Comparison of ENCODE assay signal across 8 cellular contexts in genomic region chrX:71366674-71367256, GRCh38. TPM values are rescaled to one million over a fixed set of nuclear protein-coding genes. Genes with fewer than 3 reads are reported as not detected.
DNase-seq lines count a peak whose midpoint lies in the region; ATAC-seq and TF ChIP-seq lines count a peak whose summit lies in the region.

No MANE protein-coding gene starts in this region.

- peaks cover 2% of the 10 kb centered on the region for H3K4me1 ChIP-seq in fibroblast of lung (ENCODE audit: control insufficient read depth, extremely low read depth, insufficient read depth, low read length)
- H3K4me1 ChIP-seq in vagina, result peaks cover 21% of the 10 kb centered on the region

- peaks cover 16 to 17% of the 10 kb centered on the region in 2 donors for H3K36me3 Mint-ChIP-seq in activated T-cell treated with anti-CD3 and anti-CD28 coated beads, Interleukin-2, amount 50 U/mL, for 72 hours (ENCODE audit: insufficient read depth in 2 of 2)
- H3K36me3 Mint-ChIP-seq in natural killer cell treated with Interleukin-12 subunit alpha and Interleukin-12 subunit beta and Interleukin-15 and Interleukin-18, amount 100 ng/mL, for 72 hours, result peaks cover 13% of the 10 kb centered on the region

- H3K27me3 ChIP-seq in fibroblast of lung (ENCODE audit: control insufficient read depth, insufficient read depth, low read length), result no peaks in the 10 kb centered on the region
- H3K27me3 ChIP-seq in vagina, result no peaks in the 10 kb centered on the region

- no peaks in the 10 kb centered on the region for H3K9me3 ChIP-seq in fibroblast of lung (ENCODE audit: control insufficient read depth, insufficient read depth, low read depth, low read length)
- H3K9me3 ChIP-seq in vagina, result no peaks in the 10 kb centered on the region

- no peaks in the 10 kb centered on the region for H3K9me3 Mint-ChIP-seq in activated T-cell treated with anti-CD3 and anti-CD28 coated beads, Interleukin-2, amount 50 U/mL, for 72 hours
- no peaks in the 10 kb centered on the region for H3K9me3 Mint-ChIP-seq in natural killer cell treated with Interleukin-12 subunit alpha and Interleukin-12 subunit beta and Interleukin-15 and Interleukin-18, amount 100 ng/mL, for 72 hours

- H3K27me3 Mint-ChIP-seq in activated T-cell treated with anti-CD3 and anti-CD28 coated beads, Interleukin-2, amount 50 U/mL, for 72 hours (ENCODE audit: low read depth), result no peaks in the 10 kb centered on the region
- no peaks in the 10 kb centered on the region for H3K27me3 Mint-ChIP-seq in natural killer cell treated with Interleukin-12 subunit alpha and Interleukin-12 subunit beta and Interleukin-15 and Interleukin-18, amount 100 ng/mL, for 72 hours

- H3K27ac Mint-ChIP-seq in activated T-cell treated with anti-CD3 and anti-CD28 coated beads, Interleukin-2, amount 50 U/mL, for 72 hours, result peak overlapping the region; percentile 96
- H3K27ac Mint-ChIP-seq in natural killer cell treated with Interleukin-12 subunit alpha and Interleukin-12 subunit beta and Interleukin-15 and Interleukin-18, amount 100 ng/mL, for 72 hours, result peak overlapping the region; percentile 88 to 89

- H3K4me3 ChIP-seq in NB4 (ENCODE audit: low read depth, low read length) (peak overlapping the region; percentile 93), fibroblast of lung (replicated peaks in 1 of 4; ENCODE audit: control extremely low read depth in 1 of 4, insufficient read depth in 1 of 4, low read depth in 3 of 4, low read length in 4 of 4) (peak overlapping the region; percentile 68 to 84 (median 73)), vagina (peak overlapping the region; percentile 51 to 63)

- H3K4me3 Mint-ChIP-seq in activated T-cell treated with anti-CD3 and anti-CD28 coated beads, Interleukin-2, amount 50 U/mL, for 72 hours, result peak overlapping the region; percentile 97 to 99
- peak overlapping the region; percentile 94 for H3K4me3 Mint-ChIP-seq in natural killer cell treated with Interleukin-12 subunit alpha and Interleukin-12 subunit beta and Interleukin-15 and Interleukin-18, amount 100 ng/mL, for 72 hours

- H3K79me2 ChIP-seq in fibroblast of lung (ENCODE audit: control insufficient read depth, insufficient read depth, low read length), result peaks cover 27% of the 10 kb centered on the region

- H2AFZ ChIP-seq in fibroblast of lung (ENCODE audit: low read length), result peak overlapping the region; percentile 26

- DNase-seq in AG20443 (ENCODE audit: low spot score), result peak; percentile 37
- DNase-seq in NB4 (ENCODE audit: low read depth), result peak; percentile 60
- DNase-seq in activated T-cell treated with anti-CD3 and anti-CD28 coated beads, Interleukin-2, amount 50 U/mL, for 72 hours, result peak; percentile 25 to 28
- peak; percentile 27 to 29 for DNase-seq in fibroblast of lung (ENCODE audit: low read depth in 2 of 2)
- DNase-seq in natural killer cell treated with Interleukin-12 subunit alpha and Interleukin-12 subunit beta and Interleukin-15 and Interleukin-18, amount 100 ng/mL, for 72 hours (ENCODE audit: low spot score), result no peak
- no peak for DNase-seq in vagina (ENCODE audit: extremely low spot score in 2 of 2)

- intact Hi-C loops in vagina (cut with DNase I), result loop anchor here (2.0 kb wide), 1 partner anchor 114 kb away; no protein-coding TSS in a partner anchor

- peak overlapping the region; percentile 94 for H3K27ac ChIP-seq in fibroblast of lung (ENCODE audit: insufficient read depth, low read length)
- peak overlapping the region; percentile 74 for H3K27ac ChIP-seq in vagina

- peak overlapping the region; percentile 82 for H3K4me2 ChIP-seq in fibroblast of lung (ENCODE audit: extremely low read depth, insufficient read depth, low read length)

- ATAC-seq in GM19452 (IDR thresholded peaks at IDR 0.05; ENCODE audit: unreplicated experiment) (peak; percentile 5), GM21390 (IDR thresholded peaks at IDR 0.05; ENCODE audit: unreplicated experiment) (no peak)
- ATAC-seq in activated T-cell treated with anti-CD3 and anti-CD28 coated beads, Interleukin-2, amount 50 U/mL, for 72 hours (replicated peaks in 1 of 2), result no peak
- ATAC-seq in natural killer cell treated with Interleukin-12 subunit alpha and Interleukin-12 subunit beta and Interleukin-15 and Interleukin-18, amount 100 ng/mL, for 72 hours, result no peak

- H3K36me3 ChIP-seq in fibroblast of lung (ENCODE audit: control insufficient read depth, insufficient read depth, low read length) (no peaks in the 10 kb centered on the region), vagina (no peaks in the 10 kb centered on the region)

- H4K20me1 ChIP-seq in fibroblast of lung (ENCODE audit: control insufficient read depth, extremely low read depth, insufficient read depth, low read length), result no peaks in the 10 kb centered on the region

- TF ChIP-seq POLR2A in NB4 (IDR thresholded peaks at IDR 0.05; ENCODE audit: extremely low read depth, insufficient read length) (no peak), vagina (IDR thresholded peaks at IDR 0.05) (no peak)

- TF ChIP-seq CTCF in NB4 (IDR thresholded peaks at IDR 0.05; ENCODE audit: low read depth, low read length) (no peak), fibroblast of lung (conservative IDR thresholded peaks at IDR 0.05 in 1 of 2, IDR thresholded peaks at IDR 0.05 in 1 of 2; ENCODE audit: low read depth in 1 of 2, low read length in 2 of 2) (no peak), vagina (IDR thresholded peaks at IDR 0.05) (no peak)

- H3K4me1 Mint-ChIP-seq in activated T-cell treated with anti-CD3 and anti-CD28 coated beads, Interleukin-2, amount 50 U/mL, for 72 hours (ENCODE audit: low read depth), result peaks cover 32% of the 10 kb centered on the region
- H3K4me1 Mint-ChIP-seq in natural killer cell treated with Interleukin-12 subunit alpha and Interleukin-12 subunit beta and Interleukin-15 and Interleukin-18, amount 100 ng/mL, for 72 hours (ENCODE audit: low read depth in 2 of 2), result peaks cover 25 to 38% of the 10 kb centered on the region in 2 donors

- H3K9ac ChIP-seq in fibroblast of lung (ENCODE audit: insufficient read depth, low read length), result peak overlapping the region; percentile 86

RNA-seq across cellular contexts. Expression of gene TAF1, which starts 0.6 kb away (rescaled TPM):
- 10 to 100 TPM; 51.5 to 59.3 TPM for total RNA-seq in activated T-cell treated with anti-CD3 and anti-CD28 coated beads, Interleukin-2, amount 50 U/mL, for 72 hours
- total RNA-seq in fibroblast of lung, result 45.2 and 49.0 TPM in 2 replicates
- polyA plus RNA-seq in fibroblast of lung, result 15.4 and 19.3 TPM in 2 replicates
- 11.8 and 13.6 TPM in 2 replicates for polyA plus RNA-seq in fibroblast of lung (2012)
- polyA minus RNA-seq in fibroblast of lung (ENCODE audit: low replicate concordance), result 13.5 and 16.8 TPM in 2 replicates
- total RNA-seq in natural killer cell treated with Interleukin-12 subunit alpha and Interleukin-12 subunit beta and Interleukin-15 and Interleukin-18, amount 100 ng/mL, for 72 hours, result 10 to 100 TPM; 35.6 to 62.2 TPM
- 49.8 TPM for total RNA-seq in vagina

Comparison
In these comparisons a context has a peak if more than half of its experiments do, and no peak if none do; other contexts are left out.
1. DNase-seq: peak in AG20443 (single experiment), NB4 (single experiment), activated T-cell treated with anti-CD3 and anti-CD28 coated beads, Interleukin-2, amount 50 U/mL, for 72 hours (2 of 2) and fibroblast of lung (2 of 2); none in natural killer cell treated with Interleukin-12 subunit alpha and Interleukin-12 subunit beta and Interleukin-15 and Interleukin-18, amount 100 ng/mL, for 72 hours (single experiment) and vagina (0 of 2).
2. Peak in every context shown above with its lines, with median percentiles within 50 percentile points of each other: H3K4me3 ChIP-seq.